1 cellular context compared by ENCODE assay signal in the genomic region with DNA sequence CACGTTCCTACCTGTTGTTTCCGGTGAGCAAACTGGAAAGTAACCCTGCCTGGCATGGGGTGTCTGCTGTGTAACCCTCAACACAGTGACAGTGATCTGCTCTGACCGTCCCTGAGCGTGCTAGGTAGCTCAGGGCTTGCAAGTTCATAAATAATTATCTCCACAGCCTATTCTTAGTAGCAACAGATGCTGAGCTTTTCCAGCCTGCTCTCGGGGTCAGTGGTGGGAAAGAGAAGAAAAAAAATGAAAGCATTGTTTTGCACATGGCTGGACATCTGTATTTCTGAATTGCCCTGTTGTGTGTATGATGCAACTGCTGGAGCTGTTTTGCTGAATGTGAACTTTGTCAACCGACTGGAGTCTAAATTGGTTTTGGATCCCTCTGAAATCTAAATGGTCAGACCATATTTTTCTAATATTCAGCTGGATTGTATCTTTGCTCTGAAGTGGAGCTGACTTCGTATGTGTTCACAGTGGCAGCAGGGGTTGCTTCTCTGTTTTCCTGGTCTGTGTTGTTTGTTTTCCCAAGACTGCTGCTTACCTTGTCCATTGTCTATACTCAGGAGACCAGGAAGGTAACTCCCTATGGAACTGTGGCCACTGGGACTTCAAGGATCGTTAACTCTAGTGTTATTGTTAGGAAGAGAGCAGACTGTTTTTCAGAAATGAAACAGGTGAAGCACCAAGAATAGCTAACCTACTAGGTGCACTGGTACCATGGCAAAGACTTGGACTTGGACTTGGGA.
TF ChIP-seq lines count a peak whose summit lies in the region.

No MANE protein-coding gene starts in this region.

TF ChIP-seq in HepG2, 621 proteins besides CTCF, POLR2A, EP300 and RAD21 (continued from another document and continues in another):
- TF ChIP-seq POLR2G (IDR thresholded peaks at IDR 0.05; ENCODE audit: low read depth, low read length) (0 out of 2 replicates have a peak, but pooled peaks have one; percentile 29), ZKSCAN1 (IDR thresholded peaks at IDR 0.05; ENCODE audit: low read length) (peak; percentile 61; the same call in 1 of the 2 replicates), MAFK (conservative IDR thresholded peaks at IDR 0.05 in 1 of 2, IDR thresholded peaks at IDR 0.05 in 1 of 2; ENCODE audit: low read length in 2 of 2) (peak; percentile 45 to 58), GATAD2A (CRISPR knock-in tag; IDR thresholded peaks at IDR 0.05) (peak; percentile 63; the same call in 1 of the 2 replicates), PHF21A (CRISPR knock-in tag; IDR thresholded peaks at IDR 0.05) (peak; percentile 45; the same call in 1 of the 2 replicates), MIER2 (CRISPR knock-in tag; IDR thresholded peaks at IDR 0.05) (0 out of 2 replicates have a peak, but pooled peaks have one; percentile 20), BRD4 (CRISPR knock-in tag; IDR thresholded peaks at IDR 0.05) (no peak), ZNF331 (CRISPR knock-in tag; IDR thresholded peaks at IDR 0.05) (0 out of 2 replicates have a peak, but pooled peaks have one; percentile 22), SOX5 (CRISPR knock-in tag; IDR thresholded peaks at IDR 0.05; ENCODE audit: borderline replicate concordance) (peak; percentile 74), TBX2 (CRISPR knock-in tag; IDR thresholded peaks at IDR 0.05; ENCODE audit: borderline replicate concordance) (peak; percentile 5; the same call in 1 of the 2 replicates), JUNB (CRISPR knock-in tag; IDR thresholded peaks at IDR 0.05; ENCODE audit: borderline replicate concordance) (peak; percentile 40; the same call in 1 of the 2 replicates), FOXA1 (IDR thresholded peaks at IDR 0.05) (no peak), FOXA1 (CRISPR knock-in tag; IDR thresholded peaks at IDR 0.05) (0 out of 2 replicates have a peak, but pooled peaks have one; percentile 14), MAF1 (CRISPR knock-in tag; IDR thresholded peaks at IDR 0.05; ENCODE audit: borderline replicate concordance) (no peak), SSRP1 (CRISPR knock-in tag; IDR thresholded peaks at IDR 0.05) (0 out of 2 replicates have a peak, but pooled peaks have one; percentile 26), TBL1XR1 (IDR thresholded peaks at IDR 0.05; ENCODE audit: borderline replicate concordance, low read length, partially characterized antibody) (no peak), SOX13 (IDR thresholded peaks at IDR 0.05) (0 out of 2 replicates have a peak, but pooled peaks have one; percentile 14), SOX13 (CRISPR knock-in tag; conservative IDR thresholded peaks at IDR 0.05 in 1 of 2, IDR thresholded peaks at IDR 0.05 in 1 of 2) (peak in 1 of 2 experiments; percentile 77; a peak in 1 of 4 replicates), HNF4A (CRISPR knock-in tag; IDR thresholded peaks at IDR 0.05) (peak; percentile 62; the same call in 1 of the 2 replicates), SOX6 (IDR thresholded peaks at IDR 0.05) (no peak), SOX6 (CRISPR knock-in tag; IDR thresholded peaks at IDR 0.05) (peak; percentile 88)
- TF ChIP-seq, protein P1, sequence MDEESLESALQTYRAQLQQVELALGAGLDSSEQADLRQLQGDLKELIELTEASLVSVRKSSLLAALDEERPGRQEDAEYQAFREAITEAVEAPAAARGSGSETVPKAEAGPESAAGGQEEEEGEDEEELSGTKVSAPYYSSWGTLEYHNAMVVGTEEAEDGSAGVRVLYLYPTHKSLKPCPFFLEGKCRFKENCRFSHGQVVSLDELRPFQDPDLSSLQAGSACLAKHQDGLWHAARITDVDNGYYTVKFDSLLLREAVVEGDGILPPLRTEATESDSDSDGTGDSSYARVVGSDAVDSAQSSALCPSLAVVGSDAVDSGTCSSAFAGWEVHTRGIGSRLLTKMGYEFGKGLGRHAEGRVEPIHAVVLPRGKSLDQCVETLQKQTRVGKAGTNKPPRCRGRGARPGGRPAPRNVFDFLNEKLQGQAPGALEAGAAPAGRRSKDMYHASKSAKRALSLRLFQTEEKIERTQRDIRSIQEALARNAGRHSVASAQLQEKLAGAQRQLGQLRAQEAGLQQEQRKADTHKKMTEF (CRISPR knock-in tag; IDR thresholded peaks at IDR 0.05): 0 out of 2 replicates have a peak, but pooled peaks have one; percentile 24
- TF ChIP-seq, protein P2, sequence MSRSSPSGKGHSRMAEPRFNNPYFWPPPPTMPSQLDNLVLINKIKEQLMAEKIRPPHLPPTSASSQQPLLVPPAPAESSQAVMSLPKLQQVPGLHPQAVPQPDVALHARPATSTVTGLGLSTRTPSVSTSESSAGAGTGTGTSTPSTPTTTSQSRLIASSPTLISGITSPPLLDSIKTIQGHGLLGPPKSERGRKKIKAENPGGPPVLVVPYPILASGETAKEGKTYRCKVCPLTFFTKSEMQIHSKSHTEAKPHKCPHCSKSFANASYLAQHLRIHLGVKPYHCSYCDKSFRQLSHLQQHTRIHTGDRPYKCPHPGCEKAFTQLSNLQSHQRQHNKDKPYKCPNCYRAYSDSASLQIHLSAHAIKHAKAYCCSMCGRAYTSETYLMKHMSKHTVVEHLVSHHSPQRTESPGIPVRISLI (CRISPR knock-in tag; IDR thresholded peaks at IDR 0.05; ENCODE audit: borderline replicate concordance): peak; percentile 76; the same call in 1 of the 2 replicates
- TF ChIP-seq, protein P3, sequence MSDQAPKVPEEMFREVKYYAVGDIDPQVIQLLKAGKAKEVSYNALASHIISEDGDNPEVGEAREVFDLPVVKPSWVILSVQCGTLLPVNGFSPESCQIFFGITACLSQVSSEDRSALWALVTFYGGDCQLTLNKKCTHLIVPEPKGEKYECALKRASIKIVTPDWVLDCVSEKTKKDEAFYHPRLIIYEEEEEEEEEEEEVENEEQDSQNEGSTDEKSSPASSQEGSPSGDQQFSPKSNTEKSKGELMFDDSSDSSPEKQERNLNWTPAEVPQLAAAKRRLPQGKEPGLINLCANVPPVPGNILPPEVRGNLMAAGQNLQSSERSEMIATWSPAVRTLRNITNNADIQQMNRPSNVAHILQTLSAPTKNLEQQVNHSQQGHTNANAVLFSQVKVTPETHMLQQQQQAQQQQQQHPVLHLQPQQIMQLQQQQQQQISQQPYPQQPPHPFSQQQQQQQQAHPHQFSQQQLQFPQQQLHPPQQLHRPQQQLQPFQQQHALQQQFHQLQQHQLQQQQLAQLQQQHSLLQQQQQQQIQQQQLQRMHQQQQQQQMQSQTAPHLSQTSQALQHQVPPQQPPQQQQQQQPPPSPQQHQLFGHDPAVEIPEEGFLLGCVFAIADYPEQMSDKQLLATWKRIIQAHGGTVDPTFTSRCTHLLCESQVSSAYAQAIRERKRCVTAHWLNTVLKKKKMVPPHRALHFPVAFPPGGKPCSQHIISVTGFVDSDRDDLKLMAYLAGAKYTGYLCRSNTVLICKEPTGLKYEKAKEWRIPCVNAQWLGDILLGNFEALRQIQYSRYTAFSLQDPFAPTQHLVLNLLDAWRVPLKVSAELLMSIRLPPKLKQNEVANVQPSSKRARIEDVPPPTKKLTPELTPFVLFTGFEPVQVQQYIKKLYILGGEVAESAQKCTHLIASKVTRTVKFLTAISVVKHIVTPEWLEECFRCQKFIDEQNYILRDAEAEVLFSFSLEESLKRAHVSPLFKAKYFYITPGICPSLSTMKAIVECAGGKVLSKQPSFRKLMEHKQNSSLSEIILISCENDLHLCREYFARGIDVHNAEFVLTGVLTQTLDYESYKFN (CRISPR knock-in tag; conservative IDR thresholded peaks at IDR 0.05): peak; percentile 9; the same call in 1 of the 2 replicates
- TF ChIP-seq, protein P4, sequence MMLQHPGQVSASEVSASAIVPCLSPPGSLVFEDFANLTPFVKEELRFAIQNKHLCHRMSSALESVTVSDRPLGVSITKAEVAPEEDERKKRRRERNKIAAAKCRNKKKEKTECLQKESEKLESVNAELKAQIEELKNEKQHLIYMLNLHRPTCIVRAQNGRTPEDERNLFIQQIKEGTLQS (CRISPR knock-in tag; IDR thresholded peaks at IDR 0.05): peak; percentile 53; the same call in 1 of the 2 replicates
- TF ChIP-seq, protein P5, sequence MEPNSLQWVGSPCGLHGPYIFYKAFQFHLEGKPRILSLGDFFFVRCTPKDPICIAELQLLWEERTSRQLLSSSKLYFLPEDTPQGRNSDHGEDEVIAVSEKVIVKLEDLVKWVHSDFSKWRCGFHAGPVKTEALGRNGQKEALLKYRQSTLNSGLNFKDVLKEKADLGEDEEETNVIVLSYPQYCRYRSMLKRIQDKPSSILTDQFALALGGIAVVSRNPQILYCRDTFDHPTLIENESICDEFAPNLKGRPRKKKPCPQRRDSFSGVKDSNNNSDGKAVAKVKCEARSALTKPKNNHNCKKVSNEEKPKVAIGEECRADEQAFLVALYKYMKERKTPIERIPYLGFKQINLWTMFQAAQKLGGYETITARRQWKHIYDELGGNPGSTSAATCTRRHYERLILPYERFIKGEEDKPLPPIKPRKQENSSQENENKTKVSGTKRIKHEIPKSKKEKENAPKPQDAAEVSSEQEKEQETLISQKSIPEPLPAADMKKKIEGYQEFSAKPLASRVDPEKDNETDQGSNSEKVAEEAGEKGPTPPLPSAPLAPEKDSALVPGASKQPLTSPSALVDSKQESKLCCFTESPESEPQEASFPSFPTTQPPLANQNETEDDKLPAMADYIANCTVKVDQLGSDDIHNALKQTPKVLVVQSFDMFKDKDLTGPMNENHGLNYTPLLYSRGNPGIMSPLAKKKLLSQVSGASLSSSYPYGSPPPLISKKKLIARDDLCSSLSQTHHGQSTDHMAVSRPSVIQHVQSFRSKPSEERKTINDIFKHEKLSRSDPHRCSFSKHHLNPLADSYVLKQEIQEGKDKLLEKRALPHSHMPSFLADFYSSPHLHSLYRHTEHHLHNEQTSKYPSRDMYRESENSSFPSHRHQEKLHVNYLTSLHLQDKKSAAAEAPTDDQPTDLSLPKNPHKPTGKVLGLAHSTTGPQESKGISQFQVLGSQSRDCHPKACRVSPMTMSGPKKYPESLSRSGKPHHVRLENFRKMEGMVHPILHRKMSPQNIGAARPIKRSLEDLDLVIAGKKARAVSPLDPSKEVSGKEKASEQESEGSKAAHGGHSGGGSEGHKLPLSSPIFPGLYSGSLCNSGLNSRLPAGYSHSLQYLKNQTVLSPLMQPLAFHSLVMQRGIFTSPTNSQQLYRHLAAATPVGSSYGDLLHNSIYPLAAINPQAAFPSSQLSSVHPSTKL (CRISPR knock-in tag; IDR thresholded peaks at IDR 0.05): peak; percentile 57
- TF ChIP-seq, protein P6, sequence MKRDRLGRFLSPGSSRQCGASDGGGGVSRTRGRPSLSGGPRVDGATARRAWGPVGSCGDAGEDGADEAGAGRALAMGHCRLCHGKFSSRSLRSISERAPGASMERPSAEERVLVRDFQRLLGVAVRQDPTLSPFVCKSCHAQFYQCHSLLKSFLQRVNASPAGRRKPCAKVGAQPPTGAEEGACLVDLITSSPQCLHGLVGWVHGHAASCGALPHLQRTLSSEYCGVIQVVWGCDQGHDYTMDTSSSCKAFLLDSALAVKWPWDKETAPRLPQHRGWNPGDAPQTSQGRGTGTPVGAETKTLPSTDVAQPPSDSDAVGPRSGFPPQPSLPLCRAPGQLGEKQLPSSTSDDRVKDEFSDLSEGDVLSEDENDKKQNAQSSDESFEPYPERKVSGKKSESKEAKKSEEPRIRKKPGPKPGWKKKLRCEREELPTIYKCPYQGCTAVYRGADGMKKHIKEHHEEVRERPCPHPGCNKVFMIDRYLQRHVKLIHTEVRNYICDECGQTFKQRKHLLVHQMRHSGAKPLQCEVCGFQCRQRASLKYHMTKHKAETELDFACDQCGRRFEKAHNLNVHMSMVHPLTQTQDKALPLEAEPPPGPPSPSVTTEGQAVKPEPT (CRISPR knock-in tag; IDR thresholded peaks at IDR 0.05; ENCODE audit: low read depth): no peak
- TF ChIP-seq, protein P7, sequence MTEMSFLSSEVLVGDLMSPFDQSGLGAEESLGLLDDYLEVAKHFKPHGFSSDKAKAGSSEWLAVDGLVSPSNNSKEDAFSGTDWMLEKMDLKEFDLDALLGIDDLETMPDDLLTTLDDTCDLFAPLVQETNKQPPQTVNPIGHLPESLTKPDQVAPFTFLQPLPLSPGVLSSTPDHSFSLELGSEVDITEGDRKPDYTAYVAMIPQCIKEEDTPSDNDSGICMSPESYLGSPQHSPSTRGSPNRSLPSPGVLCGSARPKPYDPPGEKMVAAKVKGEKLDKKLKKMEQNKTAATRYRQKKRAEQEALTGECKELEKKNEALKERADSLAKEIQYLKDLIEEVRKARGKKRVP (CRISPR knock-in tag; IDR thresholded peaks at IDR 0.05): peak; percentile 29 to 95; a peak in 2 of 4 replicates
- TF ChIP-seq, protein P8, sequence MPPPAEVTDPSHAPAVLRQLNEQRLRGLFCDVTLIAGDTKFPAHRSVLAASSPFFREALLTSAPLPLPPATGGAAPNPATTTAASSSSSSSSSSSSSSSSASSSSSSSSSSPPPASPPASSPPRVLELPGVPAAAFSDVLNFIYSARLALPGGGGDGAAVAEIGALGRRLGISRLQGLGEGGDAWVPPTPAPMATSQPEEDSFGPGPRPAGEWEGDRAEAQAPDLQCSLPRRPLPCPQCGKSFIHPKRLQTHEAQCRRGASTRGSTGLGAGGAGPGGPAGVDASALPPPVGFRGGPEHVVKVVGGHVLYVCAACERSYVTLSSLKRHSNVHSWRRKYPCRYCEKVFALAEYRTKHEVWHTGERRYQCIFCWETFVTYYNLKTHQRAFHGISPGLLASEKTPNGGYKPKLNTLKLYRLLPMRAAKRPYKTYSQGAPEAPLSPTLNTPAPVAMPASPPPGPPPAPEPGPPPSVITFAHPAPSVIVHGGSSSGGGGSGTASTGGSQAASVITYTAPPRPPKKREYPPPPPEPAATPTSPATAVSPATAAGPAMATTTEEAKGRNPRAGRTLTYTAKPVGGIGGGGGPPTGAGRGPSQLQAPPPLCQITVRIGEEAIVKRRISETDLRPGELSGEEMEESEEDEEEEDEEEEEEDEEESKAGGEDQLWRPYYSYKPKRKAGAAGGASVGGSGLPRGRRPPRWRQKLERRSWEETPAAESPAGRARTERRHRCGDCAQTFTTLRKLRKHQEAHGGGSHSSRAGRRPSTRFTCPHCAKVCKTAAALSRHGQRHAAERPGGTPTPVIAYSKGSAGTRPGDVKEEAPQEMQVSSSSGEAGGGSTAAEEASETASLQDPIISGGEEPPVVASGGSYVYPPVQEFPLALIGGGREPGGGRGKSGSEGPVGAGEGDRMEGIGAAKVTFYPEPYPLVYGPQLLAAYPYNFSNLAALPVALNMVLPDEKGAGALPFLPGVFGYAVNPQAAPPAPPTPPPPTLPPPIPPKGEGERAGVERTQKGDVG (CRISPR knock-in tag; IDR thresholded peaks at IDR 0.05; ENCODE audit: borderline replicate concordance): peak; percentile 58; the same call in 1 of the 2 replicates
- TF ChIP-seq, protein P9, sequence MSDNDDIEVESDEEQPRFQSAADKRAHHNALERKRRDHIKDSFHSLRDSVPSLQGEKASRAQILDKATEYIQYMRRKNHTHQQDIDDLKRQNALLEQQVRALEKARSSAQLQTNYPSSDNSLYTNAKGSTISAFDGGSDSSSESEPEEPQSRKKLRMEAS (IDR thresholded peaks at IDR 0.05): peak; percentile 51
- TF ChIP-seq, protein P10, sequence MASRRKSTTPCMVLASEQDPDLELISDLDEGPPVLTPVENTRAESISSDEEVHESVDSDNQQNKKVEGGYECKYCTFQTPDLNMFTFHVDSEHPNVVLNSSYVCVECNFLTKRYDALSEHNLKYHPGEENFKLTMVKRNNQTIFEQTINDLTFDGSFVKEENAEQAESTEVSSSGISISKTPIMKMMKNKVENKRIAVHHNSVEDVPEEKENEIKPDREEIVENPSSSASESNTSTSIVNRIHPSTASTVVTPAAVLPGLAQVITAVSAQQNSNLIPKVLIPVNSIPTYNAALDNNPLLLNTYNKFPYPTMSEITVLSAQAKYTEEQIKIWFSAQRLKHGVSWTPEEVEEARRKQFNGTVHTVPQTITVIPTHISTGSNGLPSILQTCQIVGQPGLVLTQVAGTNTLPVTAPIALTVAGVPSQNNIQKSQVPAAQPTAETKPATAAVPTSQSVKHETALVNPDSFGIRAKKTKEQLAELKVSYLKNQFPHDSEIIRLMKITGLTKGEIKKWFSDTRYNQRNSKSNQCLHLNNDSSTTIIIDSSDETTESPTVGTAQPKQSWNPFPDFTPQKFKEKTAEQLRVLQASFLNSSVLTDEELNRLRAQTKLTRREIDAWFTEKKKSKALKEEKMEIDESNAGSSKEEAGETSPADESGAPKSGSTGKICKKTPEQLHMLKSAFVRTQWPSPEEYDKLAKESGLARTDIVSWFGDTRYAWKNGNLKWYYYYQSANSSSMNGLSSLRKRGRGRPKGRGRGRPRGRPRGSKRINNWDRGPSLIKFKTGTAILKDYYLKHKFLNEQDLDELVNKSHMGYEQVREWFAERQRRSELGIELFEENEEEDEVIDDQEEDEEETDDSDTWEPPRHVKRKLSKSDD (CRISPR knock-in tag; IDR thresholded peaks at IDR 0.05; ENCODE audit: low read depth): 0 out of 2 replicates have a peak, but pooled peaks have one; percentile 62
